Comparison of ENCODE assay signal across 12 cellular contexts in genomic region chr6:36858407-36858981, GRCh38. TPM values are rescaled to one million over a fixed set of nuclear protein-coding genes. Genes with fewer than 3 reads are reported as not detected.
DNase-seq lines count a peak whose midpoint lies in the region; ATAC-seq, FAIRE-seq and TF ChIP-seq lines count a peak whose summit lies in the region.
"Had no signal": no experiment of that assay in that cellular context is flagged by ENCODE, and none has a peak within 500 bp of the region (broad histone marks: within the 10 kb centered on the region; RNA-seq: fewer than 3 reads in every experiment).

No MANE protein-coding gene starts in this region.

- no peak for TF ChIP-seq CTCF in astrocyte of the cerebellum (IDR thresholded peaks at IDR 0.05; ENCODE audit: low read depth, low read length, missing control alignments)

- H3K4me3 ChIP-seq in H7 (ENCODE audit: insufficient read depth, low read depth, low read length) (no peak overlapping the region), astrocyte of the cerebellum (ENCODE audit: low read depth, low read length) (no peak overlapping the region), right cardiac atrium (ENCODE audit: low read length) (no peak overlapping the region), small intestine (ENCODE audit: low read depth in 1 of 2, low read length in 2 of 2) (no peak overlapping the region)
- H3K4me3 ChIP-seq: colonic mucosa had no signal

- peak overlapping the region; percentile 25 for H3K27ac ChIP-seq in right cardiac atrium (ENCODE audit: low read length)
- no peak overlapping the region for H3K27ac ChIP-seq in small intestine (ENCODE audit: low read depth in 1 of 2, low read length in 1 of 2)
- H3K27ac ChIP-seq: colonic mucosa had no signal

- H3K9me3 Mint-ChIP-seq in stimulated activated effector memory CD8-positive, alpha-beta T cell treated with anti-CD3 and anti-CD28 coated beads, Interleukin-12 subunit alpha, Interleukin-12 subunit beta, amount 100 ng/mL, for 72 hours, result no peaks in the 10 kb centered on the region
- H3K9me3 Mint-ChIP-seq: naive B cell; T-helper 2 cell treated with Interferon-gamma antibody and Interleukin-4, amounts not matched to agents 5 μg/mL and 100 μg/mL, for 36 hours had no signal

- H3K27me3 ChIP-seq in H7 (ENCODE audit: control insufficient read depth, insufficient read depth, low read length) (no peaks in the 10 kb centered on the region), right cardiac atrium (ENCODE audit: control insufficient read depth, insufficient read depth) (no peaks in the 10 kb centered on the region), small intestine (ENCODE audit: control insufficient read depth in 2 of 2, insufficient read depth in 2 of 2, low read length in 2 of 2) (no peaks in the 10 kb centered on the region)
- H3K27me3 ChIP-seq: colonic mucosa had no signal

- no peak overlapping the region for H3K4me3 Mint-ChIP-seq in stimulated activated effector memory CD8-positive, alpha-beta T cell treated with anti-CD3 and anti-CD28 coated beads, Interleukin-12 subunit alpha, Interleukin-12 subunit beta, amount 100 ng/mL, for 72 hours
- H3K4me3 Mint-ChIP-seq: naive B cell; T-helper 2 cell treated with Interferon-gamma antibody and Interleukin-4, amounts not matched to agents 5 μg/mL and 100 μg/mL, for 36 hours had no signal

- H3K9me3 ChIP-seq in right cardiac atrium (ENCODE audit: control insufficient read depth, low read length) (no peaks in the 10 kb centered on the region), small intestine (ENCODE audit: control insufficient read depth, low read depth) (no peaks in the 10 kb centered on the region)
- H3K9me3 ChIP-seq: colonic mucosa had no signal

- peaks cover 18% of the 10 kb centered on the region for H3K4me1 Mint-ChIP-seq in stimulated activated effector memory CD8-positive, alpha-beta T cell treated with anti-CD3 and anti-CD28 coated beads, Interleukin-12 subunit alpha, Interleukin-12 subunit beta, amount 100 ng/mL, for 72 hours

- FAIRE-seq in small intestine (lab: Jason Lieb, UNC), result no peak

- in situ Hi-C loops in astrocyte of the cerebellum (cut with HindIII; ENCODE audit: low sequenced_read_pairs), result no loop called here

- peaks cover 6% of the 10 kb centered on the region for H3K4me1 ChIP-seq in right cardiac atrium (ENCODE audit: control insufficient read depth, insufficient read depth, low read length)
- no peaks in the 10 kb centered on the region for H3K4me1 ChIP-seq in small intestine (ENCODE audit: control insufficient read depth in 2 of 2, insufficient read depth in 1 of 2, low read depth in 1 of 2, low read length in 1 of 2)
- H3K4me1 ChIP-seq: colonic mucosa had no signal

- DNase-seq in H7 (peak; percentile 69), astrocyte of the cerebellum (ENCODE audit: low read depth) (peak; percentile 55), right cardiac atrium (peak; percentile 55 to 71 (median 69)), small intestine (no peak), SIG-M5 (lab: John Stamatoyannopoulos, UW) (no peak), NCI-H82 treated with DMSO at 0.1 percent for 48 hours (lab: John Stamatoyannopoulos, UW; ENCODE audit: unreplicated experiment) (no peak)
- DNase-seq in stimulated activated effector memory CD8-positive, alpha-beta T cell treated with anti-CD3 and anti-CD28 coated beads, Interleukin-12 subunit alpha, Interleukin-12 subunit beta, amount 100 ng/mL, for 72 hours (ENCODE audit: low spot score in 2 of 2), result no peak
- DNase-seq: colonic mucosa, naive B cell had no signal

- H3K27ac Mint-ChIP-seq in stimulated activated effector memory CD8-positive, alpha-beta T cell treated with anti-CD3 and anti-CD28 coated beads, Interleukin-12 subunit alpha, Interleukin-12 subunit beta, amount 100 ng/mL, for 72 hours, result peak overlapping the region; percentile 81
- H3K27ac Mint-ChIP-seq: T-helper 2 cell treated with Interferon-gamma antibody and Interleukin-4, amounts not matched to agents 5 μg/mL and 100 μg/mL, for 36 hours had no signal

- WGBS in right cardiac atrium, result 61% methylated on average over 6 of the region's 6 CpGs
- 75 to 97% (median 92%) methylated on average over 6 of the region's 6 CpGs for WGBS in small intestine, 3 donors

- intact Hi-C loops in right cardiac atrium (cut with DNase I), result no loop called here

- peak; percentile 61 to 72 for ATAC-seq in right cardiac atrium
- ATAC-seq in stimulated activated effector memory CD8-positive, alpha-beta T cell treated with anti-CD3 and anti-CD28 coated beads, Interleukin-12 subunit alpha, Interleukin-12 subunit beta, amount 100 ng/mL, for 72 hours, result no peak
- no peak for ATAC-seq in HG03108 (IDR thresholded peaks at IDR 0.05; ENCODE audit: unreplicated experiment)

- H3K36me3 ChIP-seq in H7 (replicated peaks; ENCODE audit: control insufficient read depth, insufficient read depth, low read length) (peaks cover 21% of the 10 kb centered on the region), small intestine (ENCODE audit: control insufficient read depth in 2 of 2, insufficient read depth in 2 of 2, low read length in 2 of 2) (peaks cover 0 to 3% of the 10 kb centered on the region in 2 donors)
- H3K36me3 ChIP-seq: colonic mucosa had no signal

- peaks cover 82% of the 10 kb centered on the region for H3K36me3 Mint-ChIP-seq in stimulated activated effector memory CD8-positive, alpha-beta T cell treated with anti-CD3 and anti-CD28 coated beads, Interleukin-12 subunit alpha, Interleukin-12 subunit beta, amount 100 ng/mL, for 72 hours

RNA-seq across cellular contexts. Expression of gene PPIL1, which starts 16.1 kb away (rescaled TPM):
- 86.0 and 91.1 TPM in 2 replicates for total RNA-seq in H7 (2014; rRNA removed; shearing (Covaris generic))
- total RNA-seq in right cardiac atrium, result 10 to 100 TPM; 49.4 to 72.4 (median 63.7) TPM
- polyA plus RNA-seq in right cardiac atrium (75.6 TPM), small intestine (10 to 100 TPM in 1 of 3 donors, 1 to 10 TPM in 2; 8.1 to 37.3 (median 9.2) TPM)

RNA-seq across cellular contexts. Expression of gene CPNE5, which starts 19.2 kb away (rescaled TPM):
- total RNA-seq in H7 (2014; rRNA removed; shearing (Covaris generic)), result 0.04 and 0.42 TPM in 2 replicates
- total RNA-seq in right cardiac atrium, result 10 to 100 TPM; 31.7 to 80.9 (median 70.3) TPM
- polyA plus RNA-seq in right cardiac atrium (27.5 TPM), small intestine (10 to 100 TPM in 1 of 3 donors, 1 to 10 TPM in 2; 2.5 to 10.8 (median 5.7) TPM)
- total RNA-seq: MCF 10A had no signal

RNA-seq across cellular contexts. Expression of gene C6orf89, which starts 27.3 kb away (rescaled TPM):
- 15.6 and 19.9 TPM in 2 replicates for total RNA-seq in H7 (2014; rRNA removed; shearing (Covaris generic))
- 10 to 100 TPM; 69.4 to 83.9 (median 79.1) TPM for total RNA-seq in right cardiac atrium
- polyA plus RNA-seq in right cardiac atrium, result 53.2 TPM
- polyA plus RNA-seq in small intestine, result 10 to 100 TPM in 1 of 3 donors, 1 to 10 TPM in 2; 6.5 to 30.6 (median 6.9) TPM

Comparison
In these comparisons a context has a peak if more than half of its experiments do, and no peak if none do; other contexts are left out.
1. DNase-seq: peak in H7 (single experiment), astrocyte of the cerebellum (single experiment) and right cardiac atrium (3 of 3); none in stimulated activated effector memory CD8-positive, alpha-beta T cell treated with anti-CD3 and anti-CD28 coated beads, Interleukin-12 subunit alpha, Interleukin-12 subunit beta, amount 100 ng/mL, for 72 hours (0 of 2), small intestine (single experiment), SIG-M5 (single experiment) and NCI-H82 treated with DMSO at 0.1 percent for 48 hours (single experiment).
2. ATAC-seq: peak in right cardiac atrium (2 of 2); none in stimulated activated effector memory CD8-positive, alpha-beta T cell treated with anti-CD3 and anti-CD28 coated beads, Interleukin-12 subunit alpha, Interleukin-12 subunit beta, amount 100 ng/mL, for 72 hours (single experiment) and HG03108 (single experiment).
3. RNA of gene CPNE5, which starts 19.2 kb away (total RNA-seq): 31.7 to 80.9 TPM in right cardiac atrium; 0.04 to 0.42 TPM in H7; every median in the first group is over 10 times any median in the second.